In genomic region chr5:50766042-50766441, GRCh38 we compare ENCODE assay signal across 18 cellular contexts.
A peak's percentile ranks its signal among the peaks of the same experiment; 100 is the strongest.
DNase-seq lines count a peak whose midpoint lies in the region; ATAC-seq and TF ChIP-seq lines count a peak whose summit lies in the region.
"Had no signal": no experiment of that assay in that cellular context is flagged by ENCODE, and none has a peak within 500 bp of the region (broad histone marks: within the 10 kb centered on the region; RNA-seq: fewer than 3 reads in every experiment).

No MANE protein-coding gene starts in this region.

- peaks cover 29% of the 10 kb centered on the region for H3K36me3 Mint-ChIP-seq in activated CD4-positive, alpha-beta T cell treated with anti-CD3 and anti-CD28 coated beads for 36 hours (ENCODE audit: low read depth)
- peaks cover 77% of the 10 kb centered on the region for H3K36me3 Mint-ChIP-seq in CD8-positive, alpha-beta T cell
- H3K36me3 Mint-ChIP-seq in T-cell: peaks cover 65% of the 10 kb centered on the region
- H3K36me3 Mint-ChIP-seq in naive thymus-derived CD8-positive, alpha-beta T cell: peaks cover 14 to 84% (median 27%) of the 10 kb centered on the region in 3 donors

- POLR2A ChIA-PET in activated CD4-positive, alpha-beta T cell treated with anti-CD3 and anti-CD28 coated beads for 36 hours (lab: Charles Lee): no interaction called here
- POLR2A ChIA-PET in CD8-positive, alpha-beta T cell (lab: Charles Lee): interaction anchor here (0.7 kb wide), 1 partner anchor 27 kb away, joined by 3 read pairs; no protein-coding TSS in a partner anchor
- POLR2A ChIA-PET in T-cell (lab: Charles Lee): no interaction called here
- POLR2A ChIA-PET in naive thymus-derived CD8-positive, alpha-beta T cell (lab: Charles Lee): no interaction called here

- no peak for TF ChIP-seq CTCF in CD8-positive, alpha-beta T cell (IDR thresholded peaks at IDR 0.05)

- no peak overlapping the region for H3K4me3 Mint-ChIP-seq in activated CD4-positive, alpha-beta T cell treated with anti-CD3 and anti-CD28 coated beads for 36 hours
- H3K4me3 Mint-ChIP-seq in CD8-positive, alpha-beta T cell: no peak overlapping the region
- H3K4me3 Mint-ChIP-seq in T-cell: no peak overlapping the region
- H3K4me3 Mint-ChIP-seq in naive thymus-derived CD8-positive, alpha-beta T cell: no peak overlapping the region
- H3K4me3 Mint-ChIP-seq in stimulated activated naive CD8-positive, alpha-beta T cell treated with anti-CD3 and anti-CD28 coated beads, Interleukin-15, amount 100 ng/mL, for 72 hours: no peak overlapping the region
- H3K4me3 Mint-ChIP-seq: B cell had no signal

- no peak overlapping the region for H3K27ac ChIP-seq in CD8-positive, alpha-beta T cell (ENCODE audit: low read depth, low read length)

- H3K27me3 ChIP-seq in CD8-positive, alpha-beta T cell (ENCODE audit: insufficient read depth, low read length): no peaks in the 10 kb centered on the region

- H3K9me3 Mint-ChIP-seq in activated CD4-positive, alpha-beta T cell treated with anti-CD3 and anti-CD28 coated beads for 36 hours (ENCODE audit: low read depth): no peaks in the 10 kb centered on the region
- H3K9me3 Mint-ChIP-seq in CD8-positive, alpha-beta T cell: no peaks in the 10 kb centered on the region
- no peaks in the 10 kb centered on the region for H3K9me3 Mint-ChIP-seq in T-cell
- H3K9me3 Mint-ChIP-seq in naive thymus-derived CD8-positive, alpha-beta T cell: no peaks in the 10 kb centered on the region
- no peaks in the 10 kb centered on the region for H3K9me3 Mint-ChIP-seq in stimulated activated naive CD8-positive, alpha-beta T cell treated with anti-CD3 and anti-CD28 coated beads, Interleukin-15, amount 100 ng/mL, for 72 hours

- H3K4me1 ChIP-seq in CD8-positive, alpha-beta T cell (ENCODE audit: insufficient read depth, low read length): no peaks in the 10 kb centered on the region

- H3K27ac Mint-ChIP-seq in activated CD4-positive, alpha-beta T cell treated with anti-CD3 and anti-CD28 coated beads for 36 hours: no peak overlapping the region
- H3K27ac Mint-ChIP-seq in CD8-positive, alpha-beta T cell: peak overlapping the region; percentile 71
- H3K27ac Mint-ChIP-seq in T-cell: peak overlapping the region; percentile 41 to 42
- H3K27ac Mint-ChIP-seq in naive thymus-derived CD8-positive, alpha-beta T cell: peak overlapping the region in 6 of 10 donors; percentile 53 to 88 (median 64)
- H3K27ac Mint-ChIP-seq in stimulated activated naive CD8-positive, alpha-beta T cell treated with anti-CD3 and anti-CD28 coated beads, Interleukin-15, amount 100 ng/mL, for 72 hours: no peak overlapping the region
- H3K27ac Mint-ChIP-seq: B cell had no signal

- H3K27me3 Mint-ChIP-seq in activated CD4-positive, alpha-beta T cell treated with anti-CD3 and anti-CD28 coated beads for 36 hours: no peaks in the 10 kb centered on the region
- no peaks in the 10 kb centered on the region for H3K27me3 Mint-ChIP-seq in CD8-positive, alpha-beta T cell (ENCODE audit: low read depth)
- no peaks in the 10 kb centered on the region for H3K27me3 Mint-ChIP-seq in T-cell
- no peaks in the 10 kb centered on the region for H3K27me3 Mint-ChIP-seq in naive thymus-derived CD8-positive, alpha-beta T cell
- H3K27me3 Mint-ChIP-seq in stimulated activated naive CD8-positive, alpha-beta T cell treated with anti-CD3 and anti-CD28 coated beads, Interleukin-15, amount 100 ng/mL, for 72 hours: no peaks in the 10 kb centered on the region
- H3K27me3 Mint-ChIP-seq: B cell had no signal

- intact Hi-C loops in activated CD4-positive, alpha-beta T cell treated with anti-CD3 and anti-CD28 coated beads for 36 hours (cut with DNase I, micrococcal nuclease): no loop called here
- intact Hi-C loops in CD8-positive, alpha-beta T cell (cut with DNase I, micrococcal nuclease): loop anchor here in 1 of 2 experiments (2.0 kb wide), 1 partner anchor 15 kb away; no protein-coding TSS in a partner anchor

- no peak for DNase-seq in activated CD4-positive, alpha-beta T cell treated with anti-CD3 and anti-CD28 coated beads for 36 hours
- no peak for DNase-seq in activated CD4-positive, alpha-beta T cell treated with anti-CD3 and anti-CD28 coated beads for 1 hour
- DNase-seq in CD8-positive, alpha-beta T cell: no peak
- DNase-seq in T-cell: no peak
- DNase-seq in naive thymus-derived CD8-positive, alpha-beta T cell: no peak
- no peak for DNase-seq in stimulated activated naive CD8-positive, alpha-beta T cell treated with anti-CD3 and anti-CD28 coated beads, Interleukin-15, amount 100 ng/mL, for 72 hours
- DNase-seq: 8988T, DMS53, EL, NCI-H1417 treated with DMSO at 0.1 percent for 48 hours, NCI-H2029, NCI-H345, NCI-H524 treated with DMSO at 0.1 percent for 48 hours, RPMI8226, SHP77 treated with DMSO at 0.1 percent for 48 hours had no signal

- CTCF ChIA-PET in activated CD4-positive, alpha-beta T cell treated with anti-CD3 and anti-CD28 coated beads for 36 hours (lab: Charles Lee): interaction anchor here (0.7 to 1.2 kb wide), 2 partner anchors 9 to 28 kb away, joined by 4 read pairs; no protein-coding TSS in a partner anchor
- CTCF ChIA-PET in CD8-positive, alpha-beta T cell (lab: Charles Lee): interaction anchor here (0.7 kb wide), 1 partner anchor 14 kb away, joined by 3 read pairs; no protein-coding TSS in a partner anchor
- CTCF ChIA-PET in T-cell (lab: Charles Lee): interaction anchor here in 1 of 2 donors (0.8 kb wide), 1 partner anchor 15 kb away, joined by 3 read pairs; no protein-coding TSS in a partner anchor

- H3K4me3 ChIP-seq in CD8-positive, alpha-beta T cell (ENCODE audit: low read depth, low read length): no peak overlapping the region

- peaks cover 39% of the 10 kb centered on the region for H3K4me1 Mint-ChIP-seq in activated CD4-positive, alpha-beta T cell treated with anti-CD3 and anti-CD28 coated beads for 36 hours
- peaks cover 48% of the 10 kb centered on the region for H3K4me1 Mint-ChIP-seq in CD8-positive, alpha-beta T cell (ENCODE audit: low read depth)
- peaks cover 39 to 53% (median 49%) of the 10 kb centered on the region in 3 donors for H3K4me1 Mint-ChIP-seq in T-cell
- H3K4me1 Mint-ChIP-seq in naive thymus-derived CD8-positive, alpha-beta T cell: peaks cover 15 to 41% (median 34%) of the 10 kb centered on the region in 4 donors
- peaks cover 37% of the 10 kb centered on the region for H3K4me1 Mint-ChIP-seq in stimulated activated naive CD8-positive, alpha-beta T cell treated with anti-CD3 and anti-CD28 coated beads, Interleukin-15, amount 100 ng/mL, for 72 hours

- ATAC-seq in activated CD4-positive, alpha-beta T cell treated with anti-CD3 and anti-CD28 coated beads for 36 hours: peak; percentile 31
- no peak for ATAC-seq in CD8-positive, alpha-beta T cell
- ATAC-seq in T-cell (replicated peaks in 1 of 4): no peak
- no peak for ATAC-seq in naive thymus-derived CD8-positive, alpha-beta T cell
- ATAC-seq in HG03039 (IDR thresholded peaks at IDR 0.05; ENCODE audit: unreplicated experiment): no peak
- no peak for ATAC-seq in stimulated activated naive CD8-positive, alpha-beta T cell treated with anti-CD3 and anti-CD28 coated beads, Interleukin-15, amount 100 ng/mL, for 72 hours
- no peak for ATAC-seq in GM21367 (IDR thresholded peaks at IDR 0.05; ENCODE audit: unreplicated experiment)

- no peaks in the 10 kb centered on the region for H3K9me3 ChIP-seq in CD8-positive, alpha-beta T cell (ENCODE audit: low read length)

- H3K36me3 ChIP-seq in CD8-positive, alpha-beta T cell (ENCODE audit: insufficient read depth, low read length): peaks cover 5% of the 10 kb centered on the region

Comparison
In these comparisons a context has a peak if more than half of its experiments do, and no peak if none do; other contexts are left out.
1. H3K27ac Mint-ChIP-seq: peak in CD8-positive, alpha-beta T cell (single experiment), T-cell (2 of 2) and naive thymus-derived CD8-positive, alpha-beta T cell (6 of 10); none in activated CD4-positive, alpha-beta T cell treated with anti-CD3 and anti-CD28 coated beads for 36 hours (single experiment) and stimulated activated naive CD8-positive, alpha-beta T cell treated with anti-CD3 and anti-CD28 coated beads, Interleukin-15, amount 100 ng/mL, for 72 hours (0 of 2).